In genomic region chr3:78858910-78859309, GRCh38 we compare ENCODE assay signal across 20 cellular contexts.
DNase-seq lines count a peak whose midpoint lies in the region; ATAC-seq, FAIRE-seq and TF ChIP-seq lines count a peak whose summit lies in the region.
"Had no signal": no experiment of that assay in that cellular context is flagged by ENCODE, and none has a peak within 500 bp of the region (broad histone marks: within the 10 kb centered on the region; RNA-seq: fewer than 3 reads in every experiment).

No MANE protein-coding gene starts in this region.

- no peaks in the 10 kb centered on the region for H3K79me2 ChIP-seq in astrocyte (ENCODE audit: insufficient read depth, low read length)

- DNase-seq in A172 (ENCODE audit: low spot score) (peak; percentile 54), HEK293T (ENCODE audit: extremely low spot score) (no peak), astrocyte (ENCODE audit: low read depth) (peak; percentile 68), dorsolateral prefrontal cortex (no peak)
- no peak for DNase-seq in stimulated activated effector memory CD8-positive, alpha-beta T cell treated with anti-CD3 and anti-CD28 coated beads, Interleukin-12 subunit alpha, Interleukin-12 subunit beta, amount 100 ng/mL, for 72 hours (ENCODE audit: low spot score in 2 of 2)
- DNase-seq: Calu3; CD4-positive, alpha-beta memory T cell; DMS79; H7; NCI-H1417 treated with DMSO at 0.1 percent for 48 hours; NCI-H187 treated with DMSO at 0.1 percent for 48 hours; NCI-H2227 treated with DMSO at 0.1 percent for 48 hours; NCI-H82; RPMI8226; SHP77 treated with DMSO at 0.1 percent for 48 hours had no signal

- no peaks in the 10 kb centered on the region for H4K20me1 ChIP-seq in astrocyte (ENCODE audit: insufficient read depth, low read length)

- CTCF ChIA-PET in HEK293T (lab: Yijun Ruan, JAX), result interaction anchor here (0.7 kb wide), 1 partner anchor 173 kb away, joined by 3 read pairs; no protein-coding TSS in a partner anchor

- peak overlapping the region; percentile 25 for H3K4me3 ChIP-seq in astrocyte (ENCODE audit: insufficient read depth, low read depth, low read length)
- H3K4me3 ChIP-seq in dorsolateral prefrontal cortex, result no peak overlapping the region
- H3K4me3 ChIP-seq: A549, BLaER1 had no signal

- TF ChIP-seq CTCF in astrocyte (IDR thresholded peaks at IDR 0.05; ENCODE audit: insufficient read depth, low read depth, low read length) (no peak), nephron (IDR thresholded peaks at IDR 0.05; ENCODE audit: unreplicated experiment in 3 of 3) (no peak), dorsolateral prefrontal cortex (IDR thresholded peaks at IDR 0.05 in 54 of 56, conservative IDR thresholded peaks at IDR 0.05 in 2 of 56; ENCODE audit: low read depth in 1 of 56, partially characterized antibody in 56 of 56) (no peak)

- intact Hi-C loops in dorsolateral prefrontal cortex (cut with DNase I), result no loop called here

- no peak for FAIRE-seq in astrocyte (lab: Jason Lieb, UNC)
- FAIRE-seq: A549 had no signal

- no peak for ATAC-seq in HG02571 (IDR thresholded peaks at IDR 0.05; ENCODE audit: unreplicated experiment)
- ATAC-seq in stimulated activated effector memory CD8-positive, alpha-beta T cell treated with anti-CD3 and anti-CD28 coated beads, Interleukin-12 subunit alpha, Interleukin-12 subunit beta, amount 100 ng/mL, for 72 hours, result no peak

- H3K9ac ChIP-seq in astrocyte (ENCODE audit: low read length), result no peak overlapping the region
- H3K9ac ChIP-seq: BLaER1, KMS-11 had no signal

- H3K27me3 ChIP-seq in astrocyte (ENCODE audit: insufficient read depth, low read length) (no peaks in the 10 kb centered on the region), dorsolateral prefrontal cortex (no peaks in the 10 kb centered on the region)
- H3K27me3 ChIP-seq: BLaER1 had no signal

- H3K9me3 ChIP-seq in astrocyte (ENCODE audit: insufficient read depth, low read depth, low read length), result no peaks in the 10 kb centered on the region
- H3K9me3 ChIP-seq: A549, BLaER1 had no signal

- no peaks in the 10 kb centered on the region for H3K4me1 ChIP-seq in astrocyte (ENCODE audit: insufficient read depth, low read length)

- H3K9me3 Mint-ChIP-seq in astrocyte (ENCODE audit: unreplicated experiment) (no peaks in the 10 kb centered on the region), nephron (peaks cover 3% of the 10 kb centered on the region)
- H3K9me3 Mint-ChIP-seq in stimulated activated effector memory CD8-positive, alpha-beta T cell treated with anti-CD3 and anti-CD28 coated beads, Interleukin-12 subunit alpha, Interleukin-12 subunit beta, amount 100 ng/mL, for 72 hours, result peaks cover 25% of the 10 kb centered on the region

- H3K36me3 Mint-ChIP-seq in astrocyte (ENCODE audit: low read depth, unreplicated experiment), result no peaks in the 10 kb centered on the region
- peaks cover 5% of the 10 kb centered on the region for H3K36me3 Mint-ChIP-seq in nephron (ENCODE audit: low read depth)
- H3K36me3 Mint-ChIP-seq in stimulated activated effector memory CD8-positive, alpha-beta T cell treated with anti-CD3 and anti-CD28 coated beads, Interleukin-12 subunit alpha, Interleukin-12 subunit beta, amount 100 ng/mL, for 72 hours, result no peaks in the 10 kb centered on the region
- H3K36me3 Mint-ChIP-seq: CD4-positive, alpha-beta memory T cell had no signal

- no peaks in the 10 kb centered on the region for H3K27me3 Mint-ChIP-seq in astrocyte (ENCODE audit: low read depth, unreplicated experiment)
- no peaks in the 10 kb centered on the region for H3K27me3 Mint-ChIP-seq in nephron (ENCODE audit: low read depth)
- H3K27me3 Mint-ChIP-seq: CD4-positive, alpha-beta memory T cell had no signal

- peak overlapping the region; percentile 56 for H3K4me2 ChIP-seq in astrocyte (ENCODE audit: low read length)
- H3K4me2 ChIP-seq: A549, BLaER1, KMS-11 had no signal

- no peak overlapping the region for H3K4me3 Mint-ChIP-seq in astrocyte (ENCODE audit: unreplicated experiment)
- H3K4me3 Mint-ChIP-seq in nephron, result no peak overlapping the region
- H3K4me3 Mint-ChIP-seq in stimulated activated effector memory CD8-positive, alpha-beta T cell treated with anti-CD3 and anti-CD28 coated beads, Interleukin-12 subunit alpha, Interleukin-12 subunit beta, amount 100 ng/mL, for 72 hours, result no peak overlapping the region
- H3K4me3 Mint-ChIP-seq: CD4-positive, alpha-beta memory T cell had no signal

- no peaks in the 10 kb centered on the region for H3K36me3 ChIP-seq in astrocyte (ENCODE audit: insufficient read depth, low read length)

- no peak overlapping the region for H3K27ac ChIP-seq in astrocyte (ENCODE audit: low read depth, low read length)
- no peak overlapping the region for H3K27ac ChIP-seq in dorsolateral prefrontal cortex
- H3K27ac ChIP-seq: BLaER1, KMS-11 had no signal

- no peak overlapping the region for H2AFZ ChIP-seq in astrocyte (ENCODE audit: low read depth, low read length)

- H3K4me1 Mint-ChIP-seq in astrocyte (ENCODE audit: low read depth, unreplicated experiment), result peaks cover 7% of the 10 kb centered on the region
- H3K4me1 Mint-ChIP-seq in nephron, result peaks cover 40% of the 10 kb centered on the region
- H3K4me1 Mint-ChIP-seq in stimulated activated effector memory CD8-positive, alpha-beta T cell treated with anti-CD3 and anti-CD28 coated beads, Interleukin-12 subunit alpha, Interleukin-12 subunit beta, amount 100 ng/mL, for 72 hours, result no peaks in the 10 kb centered on the region
- H3K4me1 Mint-ChIP-seq: CD4-positive, alpha-beta memory T cell had no signal

- POLR2A ChIA-PET in HEK293T (lab: Yijun Ruan, JAX), result interaction anchor here (0.7 kb wide), 1 partner anchor 54 kb away, joined by 3 read pairs; no protein-coding TSS in a partner anchor

- H3K27ac Mint-ChIP-seq in astrocyte (ENCODE audit: unreplicated experiment) (no peak overlapping the region), nephron (peak overlapping the region in 2 of 3 experiments; percentile 2 to 29)
- H3K27ac Mint-ChIP-seq in stimulated activated effector memory CD8-positive, alpha-beta T cell treated with anti-CD3 and anti-CD28 coated beads, Interleukin-12 subunit alpha, Interleukin-12 subunit beta, amount 100 ng/mL, for 72 hours, result no peak overlapping the region
- H3K27ac Mint-ChIP-seq: CD4-positive, alpha-beta memory T cell had no signal

TF ChIP-seq in HEK293T, 16 proteins besides CTCF, POLR2A, EP300 and RAD21:
- TF ChIP-seq NFRKB (IDR thresholded peaks at IDR 0.05), result no peak
- TF ChIP-seq ELF4 (IDR thresholded peaks at IDR 0.05), result no peak
- no peak for TF ChIP-seq ZNF384 (IDR thresholded peaks at IDR 0.05)
- TF ChIP-seq FOXA1 (IDR thresholded peaks at IDR 0.05), result no peak
- no peak for TF ChIP-seq SUZ12 (IDR thresholded peaks at IDR 0.05)
- peak; percentile 63 for TF ChIP-seq PKNOX1 (IDR thresholded peaks at IDR 0.05)

Comparison
In these comparisons a context has a peak if more than half of its experiments do, and no peak if none do; other contexts are left out.
1. DNase-seq: peak in A172 (single experiment) and astrocyte (single experiment); none in HEK293T (single experiment), dorsolateral prefrontal cortex (0 of 10) and stimulated activated effector memory CD8-positive, alpha-beta T cell treated with anti-CD3 and anti-CD28 coated beads, Interleukin-12 subunit alpha, Interleukin-12 subunit beta, amount 100 ng/mL, for 72 hours (0 of 2).
2. H3K27ac Mint-ChIP-seq: peak in nephron (2 of 3); none in astrocyte (single experiment) and stimulated activated effector memory CD8-positive, alpha-beta T cell treated with anti-CD3 and anti-CD28 coated beads, Interleukin-12 subunit alpha, Interleukin-12 subunit beta, amount 100 ng/mL, for 72 hours (single experiment).